33 cellular contexts compared by ENCODE assay signal in genomic region chr4:32429151-32429550, GRCh38.
"Had no signal": no experiment of that assay in that cellular context is flagged by ENCODE, and none has a peak within 500 bp of the region (broad histone marks: within the 10 kb centered on the region; RNA-seq: fewer than 3 reads in every experiment).

No MANE protein-coding gene starts in this region.

- H3K9me3 Mint-ChIP-seq: neural progenitor cell had no signal

- H3K27ac Mint-ChIP-seq: activated CD4-positive, alpha-beta memory T cell treated with anti-CD3 and anti-CD28 coated beads for 36 hours; activated CD4-positive, alpha-beta T cell treated with anti-CD3 and anti-CD28 coated beads, Interleukin-2, amount 10 ng/mL, durations not matched to agents 24 days and 14 days; activated naive CD4-positive, alpha-beta T cell treated with anti-CD3 and anti-CD28 coated beads, Interleukin-2, amount 10 ng/mL, durations not matched to agents 7 days and 5 days; activated naive CD8-positive, alpha-beta T cell treated with anti-CD3 and anti-CD28 coated beads, Interleukin-2, amount 10 ng/mL, durations not matched to agents 7 days and 5 days; activated T-cell treated with anti-CD3 and anti-CD28 coated beads, Interleukin-2, amount 50 U/mL, for 24 hours; natural killer cell; neural progenitor cell; T-helper 1 cell treated with Interleukin-12 subunit alpha and Interleukin-12 subunit beta and Interleukin-4 antibody, amounts not matched to agents 30 μg/mL and 1 μg/mL, for 36 hours had no signal

- H3K27me3 Mint-ChIP-seq: activated CD4-positive, alpha-beta memory T cell treated with anti-CD3 and anti-CD28 coated beads for 36 hours; activated CD4-positive, alpha-beta T cell treated with anti-CD3 and anti-CD28 coated beads, Interleukin-2, amount 10 ng/mL, durations not matched to agents 24 days and 14 days; activated naive CD4-positive, alpha-beta T cell treated with anti-CD3 and anti-CD28 coated beads, Interleukin-2, amount 10 ng/mL, durations not matched to agents 7 days and 5 days; activated naive CD8-positive, alpha-beta T cell treated with anti-CD3 and anti-CD28 coated beads, Interleukin-2, amount 10 ng/mL, durations not matched to agents 7 days and 5 days; activated T-cell treated with anti-CD3 and anti-CD28 coated beads, Interleukin-2, amount 50 U/mL, for 24 hours had no signal

- H3K9ac ChIP-seq: neural progenitor cell, parathyroid adenoma had no signal

- H3K4me1 Mint-ChIP-seq: activated CD4-positive, alpha-beta T cell treated with anti-CD3 and anti-CD28 coated beads, Interleukin-2, amount 10 ng/mL, durations not matched to agents 24 days and 14 days; activated naive CD4-positive, alpha-beta T cell treated with anti-CD3 and anti-CD28 coated beads, Interleukin-2, amount 10 ng/mL, durations not matched to agents 7 days and 5 days; activated naive CD8-positive, alpha-beta T cell treated with anti-CD3 and anti-CD28 coated beads, Interleukin-2, amount 10 ng/mL, durations not matched to agents 7 days and 5 days; natural killer cell; neural progenitor cell had no signal

- H3K36me3 ChIP-seq: heart right ventricle, left lung, lower lobe of right lung, neural progenitor cell, suprapubic skin, tibial artery, upper lobe of right lung had no signal

- ATAC-seq: body of pancreas, foreskin keratinocyte, heart right ventricle, left lung, lower lobe of right lung, natural killer cell, psoas muscle, upper lobe of right lung had no signal

- H3K4me1 ChIP-seq: body of pancreas, foreskin keratinocyte, heart right ventricle, left lung, lower lobe of right lung, neural progenitor cell, parathyroid adenoma, psoas muscle, suprapubic skin, tibial artery, upper lobe of right lung had no signal

- H3K4me3 Mint-ChIP-seq: activated CD4-positive, alpha-beta memory T cell treated with anti-CD3 and anti-CD28 coated beads for 36 hours; activated CD4-positive, alpha-beta T cell treated with anti-CD3 and anti-CD28 coated beads, Interleukin-2, amount 10 ng/mL, durations not matched to agents 24 days and 14 days; activated naive CD4-positive, alpha-beta T cell treated with anti-CD3 and anti-CD28 coated beads, Interleukin-2, amount 10 ng/mL, durations not matched to agents 7 days and 5 days; activated naive CD8-positive, alpha-beta T cell treated with anti-CD3 and anti-CD28 coated beads, Interleukin-2, amount 10 ng/mL, durations not matched to agents 7 days and 5 days; activated T-cell treated with anti-CD3 and anti-CD28 coated beads, Interleukin-2, amount 50 U/mL, for 24 hours; natural killer cell; neural progenitor cell; T-helper 1 cell treated with Interleukin-12 subunit alpha and Interleukin-12 subunit beta and Interleukin-4 antibody, amounts not matched to agents 30 μg/mL and 1 μg/mL, for 36 hours had no signal

- H3K36me3 Mint-ChIP-seq: activated CD4-positive, alpha-beta memory T cell treated with anti-CD3 and anti-CD28 coated beads for 36 hours; activated naive CD4-positive, alpha-beta T cell treated with anti-CD3 and anti-CD28 coated beads, Interleukin-2, amount 10 ng/mL, durations not matched to agents 7 days and 5 days; activated naive CD8-positive, alpha-beta T cell treated with anti-CD3 and anti-CD28 coated beads, Interleukin-2, amount 10 ng/mL, durations not matched to agents 7 days and 5 days; natural killer cell; neural progenitor cell had no signal

- H3K27me3 ChIP-seq: body of pancreas, dorsolateral prefrontal cortex, foreskin keratinocyte, heart right ventricle, left lung, neural progenitor cell, suprapubic skin, tibial artery, upper lobe of right lung had no signal

- H3K4me3 ChIP-seq: body of pancreas, coronary artery, dorsolateral prefrontal cortex, heart right ventricle, left lung, lower lobe of right lung, neural progenitor cell, psoas muscle, suprapubic skin, tibial artery, upper lobe of right lung had no signal

- DNase-seq: activated CD4-positive, alpha-beta memory T cell treated with anti-CD3 and anti-CD28 coated beads for 36 hours; activated CD4-positive, alpha-beta T cell treated with anti-CD3 and anti-CD28 coated beads, Interleukin-2, amount 10 ng/mL, durations not matched to agents 24 days and 14 days; activated CD4-positive, CD25-positive, alpha-beta regulatory T cell treated with anti-CD3 and anti-CD28 coated beads, Interleukin-2, amount 50 U/mL, for 72 hours; activated CD8-positive, alpha-beta memory T cell treated with anti-CD3 and anti-CD28 coated beads, Interleukin-2, amount 50 U/mL, for 4 hours; activated gamma-delta T cell; activated naive CD4-positive, alpha-beta T cell treated with anti-CD3 and anti-CD28 coated beads, Interleukin-2, amount 10 ng/mL, durations not matched to agents 7 days and 5 days; activated naive CD8-positive, alpha-beta T cell treated with anti-CD3 and anti-CD28 coated beads, Interleukin-2, amount 10 ng/mL, durations not matched to agents 7 days and 5 days; activated T-cell treated with anti-CD3 and anti-CD28 coated beads, Interleukin-2, amount 50 U/mL, for 24 hours; amygdala; body of pancreas; dorsolateral prefrontal cortex; effector memory CD4-positive, alpha-beta T cell; erythroblast; foreskin keratinocyte; heart right ventricle; kidney glomerular epithelial cell; left lung; lower lobe of right lung; mesendoderm; natural killer cell; occipital lobe; psoas muscle; stimulated activated CD4-positive, alpha-beta T cell treated with anti-CD3 and anti-CD28 coated beads, Interleukin-15, amount 100 ng/mL, for 24 hours; stimulated activated CD4-positive, alpha-beta T cell treated with anti-CD3 and anti-CD28 coated beads, Interleukin-2, amount 100 ng/mL, for 24 hours; stimulated activated naive CD4-positive, alpha-beta T cell; T-helper 9 cell; tibial artery; upper lobe of right lung had no signal

- H3K9me3 ChIP-seq: left lung, lower lobe of right lung, psoas muscle, tibial artery, upper lobe of right lung had no signal
